In the genomic region with DNA sequence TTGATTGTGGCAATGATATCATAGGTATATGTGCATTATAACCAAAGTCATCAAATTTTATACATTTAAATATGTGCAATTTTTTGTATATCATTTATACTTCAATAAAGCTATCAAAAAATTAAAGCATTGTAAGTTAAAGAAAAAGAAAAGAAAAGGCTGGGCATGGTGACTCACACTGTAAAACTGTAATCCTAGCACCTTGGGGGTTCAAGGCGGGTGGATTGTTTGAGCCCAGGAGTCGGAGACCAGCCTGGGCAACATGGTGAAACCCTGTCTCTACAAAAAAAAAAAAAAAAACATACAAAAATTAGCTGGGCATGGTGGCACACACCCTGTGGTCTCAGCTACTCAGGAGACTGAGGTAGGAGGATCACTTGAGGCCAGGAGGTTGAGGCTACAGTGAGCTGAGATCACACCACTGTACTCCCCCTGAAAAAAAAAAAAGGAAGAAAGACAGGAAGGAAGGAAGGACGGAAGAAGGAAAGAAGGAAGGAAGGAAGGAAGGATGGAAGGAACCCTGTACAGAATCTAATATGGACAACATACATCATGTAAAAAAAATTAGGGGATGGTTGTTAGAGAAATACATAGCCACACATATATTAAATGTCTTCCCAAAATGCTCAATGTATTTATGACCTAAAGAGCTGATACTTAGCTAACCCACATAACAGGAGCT, we compare ENCODE assay signal across 27 cellular contexts. TPM values are rescaled to one million over a fixed set of nuclear protein-coding genes. Genes with fewer than 3 reads are reported as not detected.
DNase-seq lines count a peak whose midpoint lies in the region; ATAC-seq, FAIRE-seq and TF ChIP-seq lines count a peak whose summit lies in the region.
"Had no signal": no experiment of that assay in that cellular context is flagged by ENCODE, and none has a peak within 500 bp of the region (broad histone marks: within the 10 kb centered on the region; RNA-seq: fewer than 3 reads in every experiment).

No MANE protein-coding gene starts in this region.

- no peak overlapping the region for H3K4me3 Mint-ChIP-seq in astrocyte (ENCODE audit: unreplicated experiment)
- H3K4me3 Mint-ChIP-seq in activated T-helper 1 cell treated with anti-CD3 and anti-CD28 coated beads, Interleukin-12 subunit alpha, Interleukin-12 subunit beta, Interleukin-2, Interleukin-4 antibody, amounts not matched to agents 30 ng/mL and 10 ng/mL and 1 ng/mL, durations not matched to agents 14 hours and 24 hours and 36 hours: no peak overlapping the region
- H3K4me3 Mint-ChIP-seq: activated CD4-positive, alpha-beta T cell treated with anti-CD3 and anti-CD28 coated beads for 36 hours; CD8-positive, alpha-beta T cell; stimulated activated naive CD8-positive, alpha-beta T cell treated with anti-CD3 and anti-CD28 coated beads, Interleukin-15, Interleukin-2, amounts not matched to agents 100 ng/mL and 50 ng/mL, for 24 hours; T-helper 17 cell had no signal

- H3K4me3 ChIP-seq in astrocyte (ENCODE audit: insufficient read depth, low read depth, low read length) (no peak overlapping the region), right cardiac atrium (ENCODE audit: low read length) (no peak overlapping the region), skeletal muscle satellite cell (ENCODE audit: low read length) (no peak overlapping the region)
- H3K4me3 ChIP-seq: breast epithelium, esophagus squamous epithelium, GM23248, lung, SK-N-MC, tibial artery had no signal

- H3K4me2 ChIP-seq in astrocyte (ENCODE audit: low read length): peak overlapping the region; percentile 34
- H3K4me2 ChIP-seq in skeletal muscle satellite cell (ENCODE audit: low read length): peak overlapping the region; percentile 70

- no peaks in the 10 kb centered on the region for H4K20me1 ChIP-seq in astrocyte (ENCODE audit: insufficient read depth, low read length)

- peaks cover 11% of the 10 kb centered on the region for H3K4me1 Mint-ChIP-seq in astrocyte (ENCODE audit: low read depth, unreplicated experiment)
- peaks cover 9% of the 10 kb centered on the region for H3K4me1 Mint-ChIP-seq in activated T-helper 1 cell treated with anti-CD3 and anti-CD28 coated beads, Interleukin-12 subunit alpha, Interleukin-12 subunit beta, Interleukin-2, Interleukin-4 antibody, amounts not matched to agents 30 ng/mL and 10 ng/mL and 1 ng/mL, durations not matched to agents 14 hours and 24 hours and 36 hours (ENCODE audit: low read depth)

- H3K9ac ChIP-seq in astrocyte (ENCODE audit: low read length) (no peak overlapping the region), skeletal muscle satellite cell (ENCODE audit: low read depth, low read length) (peak overlapping the region; percentile 16)
- H3K9ac ChIP-seq: GM23248 had no signal

- no peak for FAIRE-seq in astrocyte (lab: Jason Lieb, UNC)
- FAIRE-seq in urothelium cell line (lab: Jason Lieb, UNC): no peak
- FAIRE-seq: frontal cortex, RCC 7860 had no signal

- H3K79me2 ChIP-seq in astrocyte (ENCODE audit: insufficient read depth, low read length): no peaks in the 10 kb centered on the region

- peak; percentile 20 for DNase-seq in Daoy (ENCODE audit: low read depth)
- DNase-seq in astrocyte (ENCODE audit: low read depth): no peak
- DNase-seq in right cardiac atrium: no peak
- no peak for DNase-seq in activated T-helper 1 cell treated with anti-CD3 and anti-CD28 coated beads, Interleukin-12 subunit alpha, Interleukin-12 subunit beta, Interleukin-2, Interleukin-4 antibody, amounts not matched to agents 30 ng/mL and 10 ng/mL and 1 ng/mL, durations not matched to agents 14 hours and 24 hours and 36 hours (ENCODE audit: low spot score)
- DNase-seq in omental fat pad (ENCODE audit: low spot score): no peak
- DNase-seq in urothelium cell line (ENCODE audit: low spot score): no peak
- DNase-seq: activated CD4-positive, alpha-beta T cell treated with anti-CD3 and anti-CD28 coated beads for 36 hours; activated CD8-positive, alpha-beta memory T cell treated with anti-CD3 and anti-CD28 coated beads for 24 hours; activated T-cell treated with anti-CD3 and anti-CD28 coated beads, Interleukin-2, amount 50 U/mL, for 1 hour; CD8-positive, alpha-beta T cell; cortex of kidney; esophagus squamous epithelium; islet precursor cell; KG1; NCI-H1436 treated with DMSO at 0.1 percent for 48 hours; NCI-H526; T-helper 17 cell; tibial artery had no signal

- no peak overlapping the region for H2AFZ ChIP-seq in astrocyte (ENCODE audit: low read depth, low read length)
- H2AFZ ChIP-seq: GM23248 had no signal

- ATAC-seq in right cardiac atrium: no peak
- no peak for ATAC-seq in omental fat pad (ENCODE audit: low FRiP score)
- no peak for ATAC-seq in HG02938 (IDR thresholded peaks at IDR 0.05; ENCODE audit: unreplicated experiment)
- ATAC-seq: activated CD4-positive, alpha-beta T cell treated with anti-CD3 and anti-CD28 coated beads for 36 hours; CD8-positive, alpha-beta T cell; T-helper 17 cell had no signal

- H3K4me1 ChIP-seq in astrocyte (ENCODE audit: insufficient read depth, low read length) (peaks cover 4% of the 10 kb centered on the region), right cardiac atrium (ENCODE audit: control insufficient read depth, insufficient read depth, low read length) (no peaks in the 10 kb centered on the region), skeletal muscle satellite cell (ENCODE audit: control insufficient read depth, insufficient read depth, low read length) (peaks cover 30% of the 10 kb centered on the region)
- H3K4me1 ChIP-seq: breast epithelium had no signal

- 75% methylated on average over 3 of the region's 3 CpGs for WGBS in right cardiac atrium

- no peak for TF ChIP-seq CTCF in astrocyte (IDR thresholded peaks at IDR 0.05; ENCODE audit: insufficient read depth, low read depth, low read length)
- TF ChIP-seq CTCF in omental fat pad (IDR thresholded peaks at IDR 0.05): no peak

- intact Hi-C loops in right cardiac atrium (cut with DNase I): no loop called here
- intact Hi-C loops in activated T-helper 1 cell treated with anti-CD3 and anti-CD28 coated beads, Interleukin-12 subunit alpha, Interleukin-12 subunit beta, Interleukin-2, Interleukin-4 antibody, amounts not matched to agents 30 ng/mL and 10 ng/mL and 1 ng/mL, durations not matched to agents 14 hours and 24 hours and 36 hours (cut with micrococcal nuclease): no loop called here

- peaks cover 5% of the 10 kb centered on the region for H3K27me3 Mint-ChIP-seq in astrocyte (ENCODE audit: low read depth, unreplicated experiment)
- H3K27me3 Mint-ChIP-seq in activated T-helper 1 cell treated with anti-CD3 and anti-CD28 coated beads, Interleukin-12 subunit alpha, Interleukin-12 subunit beta, Interleukin-2, Interleukin-4 antibody, amounts not matched to agents 30 ng/mL and 10 ng/mL and 1 ng/mL, durations not matched to agents 14 hours and 24 hours and 36 hours (ENCODE audit: insufficient read depth): peaks cover 4% of the 10 kb centered on the region
- H3K27me3 Mint-ChIP-seq: activated CD4-positive, alpha-beta T cell treated with anti-CD3 and anti-CD28 coated beads for 36 hours; stimulated activated naive CD8-positive, alpha-beta T cell treated with anti-CD3 and anti-CD28 coated beads, Interleukin-15, Interleukin-2, amounts not matched to agents 100 ng/mL and 50 ng/mL, for 24 hours; T-helper 17 cell had no signal

- H3K36me3 Mint-ChIP-seq in astrocyte (ENCODE audit: low read depth, unreplicated experiment): no peaks in the 10 kb centered on the region
- no peaks in the 10 kb centered on the region for H3K36me3 Mint-ChIP-seq in activated T-helper 1 cell treated with anti-CD3 and anti-CD28 coated beads, Interleukin-12 subunit alpha, Interleukin-12 subunit beta, Interleukin-2, Interleukin-4 antibody, amounts not matched to agents 30 ng/mL and 10 ng/mL and 1 ng/mL, durations not matched to agents 14 hours and 24 hours and 36 hours (ENCODE audit: low read depth)
- H3K36me3 Mint-ChIP-seq: CD8-positive, alpha-beta T cell had no signal

- H3K27me3 ChIP-seq in astrocyte (ENCODE audit: insufficient read depth, low read length): no peaks in the 10 kb centered on the region
- no peaks in the 10 kb centered on the region for H3K27me3 ChIP-seq in right cardiac atrium (ENCODE audit: control insufficient read depth, insufficient read depth)
- H3K27me3 ChIP-seq in skeletal muscle satellite cell (ENCODE audit: control insufficient read depth, insufficient read depth, low read length): no peaks in the 10 kb centered on the region
- H3K27me3 ChIP-seq: breast epithelium, esophagus squamous epithelium, tibial artery had no signal

- H3K9me3 ChIP-seq in astrocyte (ENCODE audit: insufficient read depth, low read depth, low read length): no peaks in the 10 kb centered on the region
- H3K9me3 ChIP-seq in right cardiac atrium (ENCODE audit: control insufficient read depth, low read length): no peaks in the 10 kb centered on the region
- no peaks in the 10 kb centered on the region for H3K9me3 ChIP-seq in skeletal muscle satellite cell (replicated peaks; ENCODE audit: low read length)
- H3K9me3 ChIP-seq: breast epithelium, esophagus squamous epithelium, tibial artery had no signal

- H3K27ac Mint-ChIP-seq in astrocyte (ENCODE audit: unreplicated experiment): peak overlapping the region; percentile 53
- no peak overlapping the region for H3K27ac Mint-ChIP-seq in activated T-helper 1 cell treated with anti-CD3 and anti-CD28 coated beads, Interleukin-12 subunit alpha, Interleukin-12 subunit beta, Interleukin-2, Interleukin-4 antibody, amounts not matched to agents 30 ng/mL and 10 ng/mL and 1 ng/mL, durations not matched to agents 14 hours and 24 hours and 36 hours
- H3K27ac Mint-ChIP-seq: activated CD4-positive, alpha-beta T cell treated with anti-CD3 and anti-CD28 coated beads for 36 hours; CD8-positive, alpha-beta T cell; stimulated activated naive CD8-positive, alpha-beta T cell treated with anti-CD3 and anti-CD28 coated beads, Interleukin-15, Interleukin-2, amounts not matched to agents 100 ng/mL and 50 ng/mL, for 24 hours; T-helper 17 cell had no signal

- no peak overlapping the region for H3K27ac ChIP-seq in astrocyte (ENCODE audit: low read depth, low read length)
- H3K27ac ChIP-seq in right cardiac atrium (ENCODE audit: low read length): peak overlapping the region; percentile 84
- H3K27ac ChIP-seq: breast epithelium, GM23248, SK-N-MC had no signal

- H3K36me3 ChIP-seq in astrocyte (ENCODE audit: insufficient read depth, low read length): no peaks in the 10 kb centered on the region
- no peaks in the 10 kb centered on the region for H3K36me3 ChIP-seq in skeletal muscle satellite cell (ENCODE audit: insufficient read depth, low read length)
- H3K36me3 ChIP-seq: breast epithelium, esophagus squamous epithelium, tibial artery had no signal

- no peaks in the 10 kb centered on the region for H3K9me3 Mint-ChIP-seq in astrocyte (ENCODE audit: unreplicated experiment)
- no peaks in the 10 kb centered on the region for H3K9me3 Mint-ChIP-seq in activated T-helper 1 cell treated with anti-CD3 and anti-CD28 coated beads, Interleukin-12 subunit alpha, Interleukin-12 subunit beta, Interleukin-2, Interleukin-4 antibody, amounts not matched to agents 30 ng/mL and 10 ng/mL and 1 ng/mL, durations not matched to agents 14 hours and 24 hours and 36 hours
- H3K9me3 Mint-ChIP-seq: CD8-positive, alpha-beta T cell; stimulated activated naive CD8-positive, alpha-beta T cell treated with anti-CD3 and anti-CD28 coated beads, Interleukin-15, Interleukin-2, amounts not matched to agents 100 ng/mL and 50 ng/mL, for 24 hours had no signal

RNA-seq across cellular contexts. Expression of gene SLC25A30, which starts 21.7 kb away (rescaled TPM):
- total RNA-seq in Daoy (2014; rRNA removed; shearing (Covaris generic)): 1.9 and 3.1 TPM in 2 replicates
- total RNA-seq in astrocyte (14.3 and 15.9 TPM in 2 replicates), right cardiac atrium (10 to 100 TPM; 54.9 to 72.2 (median 63.7) TPM), omental fat pad (10 to 100 TPM; 10.1 to 21.9 (median 11.9) TPM)
- 29.8 TPM for polyA plus RNA-seq in right cardiac atrium
- 8.7 and 9.6 TPM in 2 replicates for total RNA-seq in skeletal muscle satellite cell (2012; rRNA removed)
- 16.0 and 16.3 TPM in 2 replicates for total RNA-seq in activated T-helper 1 cell treated with anti-CD3 and anti-CD28 coated beads, Interleukin-12 subunit alpha, Interleukin-12 subunit beta, Interleukin-2, Interleukin-4 antibody, amounts not matched to agents 30 ng/mL and 10 ng/mL and 1 ng/mL, durations not matched to agents 14 hours and 24 hours and 36 hours

RNA-seq across cellular contexts. Expression of gene COG3, which starts 24.8 kb away (rescaled TPM):
- total RNA-seq in Daoy (2014; rRNA removed; shearing (Covaris generic)): 19.1 and 20.7 TPM in 2 replicates
- total RNA-seq in astrocyte: 23.9 and 24.9 TPM in 2 replicates
- 10 to 100 TPM; 16.2 to 23.9 (median 17.9) TPM for total RNA-seq in right cardiac atrium
- polyA plus RNA-seq in right cardiac atrium: 10.4 TPM
- 20.8 and 28.2 TPM in 2 replicates for total RNA-seq in skeletal muscle satellite cell (2012; rRNA removed)
- 22.9 and 23.2 TPM in 2 replicates for total RNA-seq in activated T-helper 1 cell treated with anti-CD3 and anti-CD28 coated beads, Interleukin-12 subunit alpha, Interleukin-12 subunit beta, Interleukin-2, Interleukin-4 antibody, amounts not matched to agents 30 ng/mL and 10 ng/mL and 1 ng/mL, durations not matched to agents 14 hours and 24 hours and 36 hours
- 10 to 100 TPM; 23.3 to 34.7 (median 29.8) TPM for total RNA-seq in omental fat pad
